In genomic region chr1:242034393-242034792, GRCh38 we compare ENCODE assay signal across 29 cellular contexts. TPM values are rescaled to one million over a fixed set of nuclear protein-coding genes. Genes with fewer than 3 reads are reported as not detected.
DNase-seq lines count a peak whose midpoint lies in the region; ATAC-seq, FAIRE-seq and TF ChIP-seq lines count a peak whose summit lies in the region.
"Had no signal": no experiment of that assay in that cellular context is flagged by ENCODE, and none has a peak within 500 bp of the region (broad histone marks: within the 10 kb centered on the region; RNA-seq: fewer than 3 reads in every experiment).

No MANE protein-coding gene starts in this region.

- H3K4me1 ChIP-seq in HepG2 (ENCODE audit: insufficient read depth, low read length) (no peaks in the 10 kb centered on the region), right lobe of liver (no peaks in the 10 kb centered on the region), K562 (replicated peaks in 1 of 2; ENCODE audit: control insufficient read depth in 2 of 2, insufficient read depth in 2 of 2, low read length in 2 of 2) (no peaks in the 10 kb centered on the region), parathyroid adenoma (peaks cover 33% of the 10 kb centered on the region)
- H3K4me1 ChIP-seq: BE2C, BLaER1 had no signal

- no peaks in the 10 kb centered on the region for H3K9me3 ChIP-seq in HepG2 (ENCODE audit: low read length)
- no peaks in the 10 kb centered on the region for H3K9me3 ChIP-seq in right lobe of liver
- no peaks in the 10 kb centered on the region for H3K9me3 ChIP-seq in K562 (replicated peaks; ENCODE audit: control insufficient read depth, insufficient read depth, low read depth, low read length)
- no peaks in the 10 kb centered on the region for H3K9me3 ChIP-seq in parathyroid adenoma (ENCODE audit: control insufficient read depth, low read length)
- H3K9me3 ChIP-seq: BE2C, BLaER1 had no signal

- 21% methylated on average over 5 of the region's 5 CpGs for WGBS in HepG2 (ENCODE audit: low lambda C conversion rate)
- 65% methylated on average over 4 of the region's 5 CpGs for WGBS in right lobe of liver (ENCODE audit: insufficient coverage, low coverage, low lambda C conversion rate, missing lambda C conversion rate)
- under 1% methylated on average over 5 of the region's 5 CpGs for WGBS in K562 (ENCODE audit: insufficient coverage, low coverage, missing lambda C conversion rate)

- H3K9ac ChIP-seq in HepG2 (ENCODE audit: insufficient read depth, low read depth, low read length): no peak overlapping the region
- no peak overlapping the region for H3K9ac ChIP-seq in K562 (ENCODE audit: insufficient read depth in 1 of 2, low read depth in 2 of 2, low read length in 2 of 2)
- H3K9ac ChIP-seq in parathyroid adenoma: no peak overlapping the region
- H3K9ac ChIP-seq: BLaER1 had no signal

- ATAC-seq in HepG2 (no peak), right lobe of liver (no peak), K562 (no peak), HG02571 (IDR thresholded peaks at IDR 0.05; ENCODE audit: unreplicated experiment) (no peak)
- ATAC-seq: GM12878 had no signal

- H3K79me2 ChIP-seq in HepG2 (ENCODE audit: insufficient read depth, low read length): no peaks in the 10 kb centered on the region
- H3K79me2 ChIP-seq in K562 (ENCODE audit: control insufficient read depth, insufficient read depth, low read length): no peaks in the 10 kb centered on the region
- no peaks in the 10 kb centered on the region for H3K79me2 ChIP-seq in parathyroid adenoma

- H3K36me3 ChIP-seq in HepG2 (replicated peaks in 1 of 2; ENCODE audit: control insufficient read depth in 1 of 2, insufficient read depth in 2 of 2, low read length in 2 of 2) (no peaks in the 10 kb centered on the region), right lobe of liver (no peaks in the 10 kb centered on the region), K562 (ENCODE audit: control insufficient read depth, insufficient read depth, low read length) (no peaks in the 10 kb centered on the region), parathyroid adenoma (ENCODE audit: control insufficient read depth, insufficient read depth, low read length) (no peaks in the 10 kb centered on the region)
- H3K36me3 ChIP-seq: BE2C, BLaER1 had no signal

- no peak for TF ChIP-seq POLR2A in HepG2 (IDR thresholded peaks at IDR 0.05; ENCODE audit: insufficient read depth in 1 of 2, low read depth in 2 of 2, low read length in 2 of 2)
- TF ChIP-seq POLR2A in right lobe of liver (IDR thresholded peaks at IDR 0.05): no peak
- no peak for TF ChIP-seq POLR2A in K562 (conservative IDR thresholded peaks at IDR 0.05)

- no peak for TF ChIP-seq EP300 in HepG2 (IDR thresholded peaks at IDR 0.05; ENCODE audit: low read depth in 2 of 2, low read length in 2 of 2)
- TF ChIP-seq EP300 in HepG2 (CRISPR knock-in tag; IDR thresholded peaks at IDR 0.05; ENCODE audit: borderline replicate concordance): no peak
- no peak for TF ChIP-seq EP300 in K562 (IDR thresholded peaks at IDR 0.05; ENCODE audit: low read length)

- in situ Hi-C loops in HepG2 (cut with HindIII; ENCODE audit: extremely low pct_ligation_motif_present, low pct_unique_long_range_greater_than_20kb): no loop called here
- in situ Hi-C loops in K562 (cut with MboI): no loop called here

- BruUV-seq in HepG2 (replicated peaks; lab: Mats Ljungman, UMichigan) (no TSS peak), K562 (replicated peaks; lab: Mats Ljungman, UMichigan) (no TSS peak)

- H3K27ac ChIP-seq in HepG2 (ENCODE audit: extremely low read length, insufficient read depth, low read length) (no peak overlapping the region), right lobe of liver (no peak overlapping the region), K562 (ENCODE audit: extremely low read depth, low read depth, low read length) (no peak overlapping the region), parathyroid adenoma (peak overlapping the region; percentile 99)
- H3K27ac ChIP-seq: 22Rv1, BLaER1 had no signal

- CTCF ChIA-PET in HepG2 (lab: Yijun Ruan, JAX; ENCODE audit: low intra/inter-chr PET ratio, low total read pairs) (no interaction called here), K562 (lab: Yijun Ruan, JAX; ENCODE audit: low intra/inter-chr PET ratio) (no interaction called here)

- DNase-seq in HepG2 (ENCODE audit: low spot score) (no peak), right lobe of liver (no peak), K562 (ENCODE audit: extremely low read depth in 1 of 4, low spot score in 3 of 4) (no peak), germinal center (ENCODE audit: low spot score) (no peak)
- DNase-seq: ACHN; BE2C; C1 segment of cervical spinal cord; CD4-positive, alpha-beta memory T cell; CD4-positive, CD25-positive, alpha-beta regulatory T cell; CD8-positive, alpha-beta memory T cell; COR-L47; DMS 273 treated with DMSO at 0.1 percent for 48 hours; DMS153; DMS53; DMS79; DND-41; EL; GDM1 had no signal

- no peak for TF ChIP-seq CTCF in HepG2 (CRISPR knock-in tag; IDR thresholded peaks at IDR 0.05)
- TF ChIP-seq CTCF in right lobe of liver (IDR thresholded peaks at IDR 0.05): no peak
- TF ChIP-seq CTCF in K562 (IDR thresholded peaks at IDR 0.05 in 2 of 3, conservative IDR thresholded peaks at IDR 0.05 in 1 of 3; ENCODE audit: insufficient read depth in 2 of 3, low read depth in 1 of 3, low read length in 3 of 3): no peak
- TF ChIP-seq CTCF in parathyroid adenoma (IDR thresholded peaks at IDR 0.05): no peak

- FAIRE-seq in HepG2 (lab: Jason Lieb, UNC) (no peak), K562 (lab: Jason Lieb, UNC) (no peak)
- FAIRE-seq: GM12878, GM12892, GM18507 had no signal

- H3K4me2 ChIP-seq in HepG2 (ENCODE audit: low read depth, low read length) (no peak overlapping the region), K562 (ENCODE audit: insufficient read depth, low read length) (no peak overlapping the region), parathyroid adenoma (ENCODE audit: low read length) (no peak overlapping the region)
- H3K4me2 ChIP-seq: BLaER1 had no signal

- intact Hi-C loops in HepG2 (cut with micrococcal nuclease; ENCODE audit: unreplicated experiment) (no loop called here), right lobe of liver (cut with DNase I) (no loop called here), K562 (cut with micrococcal nuclease) (no loop called here)

- H3K9me1 ChIP-seq in K562 (ENCODE audit: control insufficient read depth, insufficient read depth, low read length): no peaks in the 10 kb centered on the region

- H4K20me1 ChIP-seq in HepG2 (ENCODE audit: insufficient read depth, low read length) (no peaks in the 10 kb centered on the region), K562 (replicated peaks; ENCODE audit: control insufficient read depth, insufficient read depth, low read length) (no peaks in the 10 kb centered on the region)
- H4K20me1 ChIP-seq: BLaER1 had no signal

- H3K27me3 ChIP-seq in HepG2 (ENCODE audit: control insufficient read depth in 1 of 2, insufficient read depth in 2 of 2, low read length in 2 of 2): no peaks in the 10 kb centered on the region
- H3K27me3 ChIP-seq in right lobe of liver: no peaks in the 10 kb centered on the region
- peaks cover 17 to 23% of the 10 kb centered on the region in 2 experiments; a peak in 3 of 5 replicates for H3K27me3 ChIP-seq in K562 (ENCODE audit: control insufficient read depth in 2 of 2, insufficient read depth in 2 of 2, low read length in 2 of 2)
- H3K27me3 ChIP-seq in parathyroid adenoma (ENCODE audit: control insufficient read depth, insufficient read depth, low read length): no peaks in the 10 kb centered on the region
- H3K27me3 ChIP-seq: BE2C, BLaER1 had no signal

- TF ChIP-seq RAD21 in HepG2 (CRISPR knock-in tag; IDR thresholded peaks at IDR 0.05): no peak
- TF ChIP-seq RAD21 in K562 (CRISPR knock-in tag; conservative IDR thresholded peaks at IDR 0.05 in 1 of 2, IDR thresholded peaks at IDR 0.05 in 1 of 2): no peak

- POLR2A ChIA-PET in HepG2 (lab: Yijun Ruan, JAX): no interaction called here
- POLR2A ChIA-PET in K562 (lab: Yijun Ruan, JAX): no interaction called here

- no peak overlapping the region for H2AFZ ChIP-seq in HepG2 (ENCODE audit: low read length)
- no peak overlapping the region for H2AFZ ChIP-seq in K562 (ENCODE audit: low read depth, low read length)
- H2AFZ ChIP-seq in parathyroid adenoma: no peak overlapping the region

- no peak overlapping the region for H3K4me3 ChIP-seq in HepG2 (replicated peaks in 1 of 3; ENCODE audit: insufficient read depth in 1 of 3, low read depth in 2 of 3, low read length in 3 of 3)
- no peak overlapping the region for H3K4me3 ChIP-seq in right lobe of liver
- H3K4me3 ChIP-seq in K562: no peak overlapping the region
- no peak overlapping the region for H3K4me3 ChIP-seq in parathyroid adenoma (ENCODE audit: low read depth, low read length)
- H3K4me3 ChIP-seq: BLaER1, GM12878 had no signal

RNA-seq across cellular contexts. Expression of gene MAP1LC3C, which starts 35.5 kb away (rescaled TPM):
- total RNA-seq in HepG2 (2016; rRNA removed; fragmentation: Illumina TruSeq; extraction: Trizol): not detected in 2 replicates
- not detected in 2 replicates for total RNA-seq in HepG2 (2016; cell fraction: cytosol; rRNA removed; fragmentation: Illumina TruSeq; extraction: Trizol; ENCODE audit: low read depth)
- total RNA-seq in HepG2 (2016; cell fraction: insoluble cytoplasmic fraction; rRNA removed; fragmentation: Illumina TruSeq; extraction: Trizol): not detected in 2 replicates
- total RNA-seq in HepG2 (2016; cell fraction: membrane; rRNA removed; fragmentation: Illumina TruSeq; extraction: Trizol): not detected in 2 replicates
- total RNA-seq in HepG2 (2016; cell fraction: nucleus; rRNA removed; fragmentation: Illumina TruSeq; extraction: Trizol): not detected in 2 replicates
- polyA plus RNA-seq in HepG2 (2011; rRNA removed): not detected in 2 replicates
- not detected in 2 replicates for polyA plus RNA-seq in HepG2 (2011; cell fraction: cytosol; rRNA removed)
- polyA plus RNA-seq in HepG2 (2011; cell fraction: nucleus; rRNA removed): not detected in 2 replicates
- polyA plus RNA-seq in HepG2 (2012): not detected in 2 replicates
- polyA plus RNA-seq in HepG2 (2016; cell fraction: cytosol; fragmentation: Illumina TruSeq; extraction: Trizol; ENCODE audit: low read depth): not detected in 2 replicates
- not detected in 2 replicates for polyA plus RNA-seq in HepG2 (2016; cell fraction: insoluble cytoplasmic fraction; fragmentation: Illumina TruSeq; extraction: Trizol; ENCODE audit: low read depth)
- not detected in 2 replicates for polyA plus RNA-seq in HepG2 (2016; cell fraction: membrane; fragmentation: Illumina TruSeq; extraction: Trizol; ENCODE audit: low read depth)
- not detected in 2 replicates for polyA plus RNA-seq in HepG2 (2016; cell fraction: nucleus; fragmentation: Illumina TruSeq; extraction: Trizol; ENCODE audit: insufficient read depth, low read depth)
- not detected in 2 replicates for polyA minus RNA-seq in HepG2 (2011; rRNA and poly(A)+ RNA removed; ENCODE audit: low replicate concordance)
- polyA minus RNA-seq in HepG2 (2011; cell fraction: cytosol; rRNA and poly(A)+ RNA removed): not detected in 2 replicates
- polyA minus RNA-seq in HepG2 (2011; cell fraction: nucleus; rRNA and poly(A)+ RNA removed): not detected in 2 replicates
- under 1 TPM in 2 of 6 experiments, not detected in 4; 0.24 to 0.31 TPM for total RNA-seq in right lobe of liver
- total RNA-seq in K562 (2011; cell fraction: chromatin; rRNA removed; ENCODE audit: low replicate concordance): not detected in 2 replicates
- total RNA-seq in K562 (2011; cell fraction: nucleolus; rRNA removed): not detected in 2 replicates
- total RNA-seq in K562 (2011; cell fraction: nucleoplasm; rRNA removed): not detected in 2 replicates
- not detected in 2 replicates for total RNA-seq in K562 (2014; rRNA removed)
- total RNA-seq in K562 (2014; rRNA removed; fragmentation: Illumina TruSeq; extraction: Trizol): not detected in 2 replicates
- not detected in 2 replicates for total RNA-seq in K562 (2015; rRNA removed; fragmentation: Illumina TruSeq; extraction: Trizol)
- not detected in 2 replicates for total RNA-seq in K562 (2021)
- not detected in 2 replicates for polyA plus RNA-seq in K562 (2011; rRNA removed)
- not detected in 2 replicates for polyA plus RNA-seq in K562 (2011; cell fraction: cytosol; rRNA removed)
- polyA plus RNA-seq in K562 (2011; cell fraction: nucleus; rRNA removed): not detected in 2 replicates
- 0.11 TPM in 1 of 2 replicates, not detected in the other for polyA plus RNA-seq in K562 (2012)
- not detected in 2 replicates for polyA plus RNA-seq in K562 (2014; fragmentation: Illumina TruSeq; extraction: Trizol)
- not detected for polyA plus RNA-seq in K562 (2014; fragmentation: Nextera tagmentation; extraction: Ambion mirVana)
- not detected in 2 replicates for polyA plus RNA-seq in K562 (2014; rRNA removed)
- not detected in 2 replicates for polyA minus RNA-seq in K562 (2011; rRNA and poly(A)+ RNA removed)
- not detected in 2 replicates for polyA minus RNA-seq in K562 (2011; cell fraction: cytosol; rRNA and poly(A)+ RNA removed)
- not detected in 2 replicates for polyA minus RNA-seq in K562 (2011; cell fraction: nucleus; rRNA and poly(A)+ RNA removed)
- total RNA-seq: A673; CD4-positive, alpha-beta memory T cell; CD4-positive, CD25-positive, alpha-beta regulatory T cell; CD8-positive, alpha-beta memory T cell; Daoy; GM12878 had no signal
- polyA plus RNA-seq: AG04450; CD14-positive monocyte; CD4-positive, alpha-beta memory T cell; CD4-positive, CD25-positive, alpha-beta regulatory T cell; CD8-positive, alpha-beta memory T cell had no signal

Comparison
In these comparisons a context has a peak if more than half of its experiments do, and no peak if none do; other contexts are left out.
1. Of the 241 proteins assayed by ChIP-seq in both HepG2 and K562: peak only in HepG2: none; only in K562: MAFG; in both: MAFF and MAFK; in neither: 238.